3 cellular contexts compared by ENCODE assay signal in genomic region chr1:202088216-202088615, GRCh38.
TF ChIP-seq lines count a peak whose summit lies in the region.

No MANE protein-coding gene starts in this region.

TF ChIP-seq in A549, 52 proteins besides CTCF, POLR2A, EP300 and RAD21:
- TF ChIP-seq SREBF2 (IDR thresholded peaks at IDR 0.05) (no peak), FOSB (CRISPR knock-in tag; IDR thresholded peaks at IDR 0.05) (no peak)
- TF ChIP-seq, protein P1, sequence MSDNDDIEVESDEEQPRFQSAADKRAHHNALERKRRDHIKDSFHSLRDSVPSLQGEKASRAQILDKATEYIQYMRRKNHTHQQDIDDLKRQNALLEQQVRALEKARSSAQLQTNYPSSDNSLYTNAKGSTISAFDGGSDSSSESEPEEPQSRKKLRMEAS (IDR thresholded peaks at IDR 0.05): no peak

TF ChIP-seq in HEK293T, 16 proteins besides CTCF, POLR2A, EP300 and RAD21:
- TF ChIP-seq BHLHE40 (IDR thresholded peaks at IDR 0.05; ENCODE audit: borderline replicate concordance): no peak
- TF ChIP-seq FOXK2 (IDR thresholded peaks at IDR 0.05): no peak
- no peak for TF ChIP-seq ARNT (IDR thresholded peaks at IDR 0.05)
- no peak for TF ChIP-seq ELF4 (IDR thresholded peaks at IDR 0.05)
TF ChIP-seq in HEK293T: peak in this region for 0.

TF ChIP-seq in H1, 55 proteins besides CTCF, POLR2A, EP300 and RAD21:
- TF ChIP-seq CHD7 (IDR thresholded peaks at IDR 0.05; ENCODE audit: insufficient replicate concordance, low read length): no peak
- TF ChIP-seq GTF2F1 (IDR thresholded peaks at IDR 0.05; ENCODE audit: borderline replicate concordance, low read depth, low read length): no peak
- no peak for TF ChIP-seq BCL11A (IDR thresholded peaks at IDR 0.05; ENCODE audit: low read depth in 2 of 2, low read length in 2 of 2)
- no peak for TF ChIP-seq KDM1A (IDR thresholded peaks at IDR 0.05; ENCODE audit: borderline replicate concordance, low read length)
- TF ChIP-seq HDAC6 (IDR thresholded peaks at IDR 0.05; ENCODE audit: low read depth, low read length): no peak
- TF ChIP-seq POU5F1 (IDR thresholded peaks at IDR 0.05; ENCODE audit: low read depth, low read length): no peak
- TF ChIP-seq KDM4A (IDR thresholded peaks at IDR 0.05; ENCODE audit: low read depth, low read length, severe bottlenecking): no peak
- no peak for TF ChIP-seq SP1 (IDR thresholded peaks at IDR 0.05; ENCODE audit: low read depth, low read length)
- no peak for TF ChIP-seq PHF8 (conservative IDR thresholded peaks at IDR 0.05; ENCODE audit: low read depth, low read length)
- TF ChIP-seq YY1 (IDR thresholded peaks at IDR 0.05; ENCODE audit: low read depth, low read length): no peak
- TF ChIP-seq SIRT6 (IDR thresholded peaks at IDR 0.05; ENCODE audit: low read length): no peak
- TF ChIP-seq RBBP5 (IDR thresholded peaks at IDR 0.05; ENCODE audit: borderline replicate concordance, low read depth, low read length): no peak
